ENCODE assay signal across 19 cellular contexts in genomic region chr22:44383071-44383575, GRCh38.
A peak's percentile ranks its signal among the peaks of the same experiment; 100 is the strongest.
DNase-seq lines count a peak whose midpoint lies in the region; ATAC-seq and TF ChIP-seq lines count a peak whose summit lies in the region.
"Had no signal": no experiment of that assay in that cellular context is flagged by ENCODE, and none has a peak within 500 bp of the region (broad histone marks: within the 10 kb centered on the region; RNA-seq: fewer than 3 reads in every experiment).

No MANE protein-coding gene starts in this region.

- H2AFZ ChIP-seq in hepatocyte (no peak overlapping the region), neural progenitor cell (replicated peaks) (no peak overlapping the region)

- no peak for TF ChIP-seq POLR2A in GM18505 (IDR thresholded peaks at IDR 0.05; ENCODE audit: borderline replicate concordance, extremely low read depth, insufficient read depth, insufficient read length)

- H3K4me3 ChIP-seq in hepatocyte (no peak overlapping the region), neural progenitor cell (no peak overlapping the region), upper lobe of right lung (no peak overlapping the region)

- H3K36me3 ChIP-seq in hepatocyte (replicated peaks; ENCODE audit: insufficient read depth, low read depth) = no peaks in the 10 kb centered on the region
- no peaks in the 10 kb centered on the region for H3K36me3 ChIP-seq in neural progenitor cell
- H3K36me3 ChIP-seq in upper lobe of right lung = no peaks in the 10 kb centered on the region

- H3K4me1 ChIP-seq in hepatocyte (ENCODE audit: insufficient read depth) (peaks cover 20% of the 10 kb centered on the region), neural progenitor cell (peaks cover 24% of the 10 kb centered on the region), upper lobe of right lung (no peaks in the 10 kb centered on the region)

- H3K27ac ChIP-seq in hepatocyte = peak overlapping the region; percentile 80
- no peak overlapping the region for H3K27ac ChIP-seq in neural progenitor cell
- no peak overlapping the region for H3K27ac ChIP-seq in upper lobe of right lung
- H3K27ac ChIP-seq: HL-60 had no signal

- no peak overlapping the region for H3K4me2 ChIP-seq in hepatocyte
- H3K4me2 ChIP-seq in neural progenitor cell = no peak overlapping the region

- WGBS in hepatocyte (ENCODE audit: low lambda C conversion rate, missing lambda C conversion rate) = 78% methylated on average over 6 of the region's 6 CpGs

- DNase-seq in cardiac septum (ENCODE audit: low spot score) (peak; percentile 29), Right ventricle myocardium inferior (ENCODE audit: missing footprints) (no peak), hepatocyte (ENCODE audit: low spot score) (no peak), neural progenitor cell (ENCODE audit: low spot score) (no peak), upper lobe of right lung (peak; percentile 20), KBM-7 (no peak)
- no peak for DNase-seq in activated CD4-positive, alpha-beta T cell treated with anti-CD3 and anti-CD28 coated beads, Interleukin-2, amount 50 U/mL, for 1 hour
- DNase-seq: 8988T, COR-L47, H9, NCI-H1105 treated with DMSO at 0.1 percent for 48 hours, NCI-H1694, NCI-H2081 treated with DMSO at 0.1 percent for 48 hours, NCI-H510A treated with DMSO at 0.1 percent for 48 hours, NCI-H774, SIG-M5 had no signal

- H3K9me3 ChIP-seq in hepatocyte (ENCODE audit: low read depth) (no peaks in the 10 kb centered on the region), neural progenitor cell (ENCODE audit: low read depth) (no peaks in the 10 kb centered on the region), upper lobe of right lung (no peaks in the 10 kb centered on the region)

- H3K4me3 Mint-ChIP-seq in neural progenitor cell = no peak overlapping the region
- H3K4me3 Mint-ChIP-seq: B cell, H9 had no signal

- H3K4me1 Mint-ChIP-seq in neural progenitor cell = peaks cover 33% of the 10 kb centered on the region
- H3K4me1 Mint-ChIP-seq: B cell had no signal

- no peaks in the 10 kb centered on the region for H4K20me1 ChIP-seq in hepatocyte (ENCODE audit: insufficient read depth, poor library complexity, severe bottlenecking)
- H4K20me1 ChIP-seq in neural progenitor cell (ENCODE audit: low read depth) = peaks cover 2% of the 10 kb centered on the region

- no peak for ATAC-seq in Right ventricle myocardium inferior
- ATAC-seq in upper lobe of right lung = no peak
- ATAC-seq in GM18505 (IDR thresholded peaks at IDR 0.05; ENCODE audit: unreplicated experiment) = no peak

- intact Hi-C loops in cardiac septum (cut with DNase I) = no loop called here
- intact Hi-C loops in Right ventricle myocardium inferior (cut with DNase I) = no loop called here
- intact Hi-C loops in upper lobe of right lung (cut with DNase I) = no loop called here

- H3K9me2 ChIP-seq in hepatocyte (replicated peaks; ENCODE audit: insufficient read depth) = no peaks in the 10 kb centered on the region

- H3K27me3 Mint-ChIP-seq in neural progenitor cell (ENCODE audit: insufficient read depth, low read depth) = peaks cover 22% of the 10 kb centered on the region

- H3K27me3 ChIP-seq in hepatocyte (no peaks in the 10 kb centered on the region), neural progenitor cell (no peaks in the 10 kb centered on the region), upper lobe of right lung (peaks cover 5% of the 10 kb centered on the region)

- H3F3A ChIP-seq in neural progenitor cell (ENCODE audit: low read depth) = peaks cover 7% of the 10 kb centered on the region

- no peaks in the 10 kb centered on the region for H3K9me3 Mint-ChIP-seq in neural progenitor cell
- H3K9me3 Mint-ChIP-seq: H9 had no signal

- in situ Hi-C loops in KBM-7 (cut with MboI; ENCODE audit: low pct_unique_long_range_greater_than_20kb, low sequenced_read_pairs) = no loop called here

- H3K79me2 ChIP-seq in hepatocyte (no peaks in the 10 kb centered on the region), neural progenitor cell (ENCODE audit: low read depth) (no peaks in the 10 kb centered on the region)

- H3K36me3 Mint-ChIP-seq in neural progenitor cell = no peaks in the 10 kb centered on the region

- H3K9ac ChIP-seq in neural progenitor cell = no peak overlapping the region

- peak overlapping the region; percentile 81 for H3K27ac Mint-ChIP-seq in neural progenitor cell
- H3K27ac Mint-ChIP-seq: B cell had no signal

- TF ChIP-seq CTCF in hepatocyte (IDR thresholded peaks at IDR 0.05; ENCODE audit: poor library complexity) = no peak
- no peak for TF ChIP-seq CTCF in neural progenitor cell (IDR thresholded peaks at IDR 0.05)
- TF ChIP-seq CTCF in upper lobe of right lung (IDR thresholded peaks at IDR 0.05) = no peak

Comparison
In these comparisons a context has a peak if more than half of its experiments do, and no peak if none do; other contexts are left out.
1. DNase-seq: peak in cardiac septum (single experiment) and upper lobe of right lung (single experiment); none in Right ventricle myocardium inferior (single experiment), hepatocyte (single experiment), neural progenitor cell (single experiment), KBM-7 (single experiment) and activated CD4-positive, alpha-beta T cell treated with anti-CD3 and anti-CD28 coated beads, Interleukin-2, amount 50 U/mL, for 1 hour (single experiment).